In the genomic region with DNA sequence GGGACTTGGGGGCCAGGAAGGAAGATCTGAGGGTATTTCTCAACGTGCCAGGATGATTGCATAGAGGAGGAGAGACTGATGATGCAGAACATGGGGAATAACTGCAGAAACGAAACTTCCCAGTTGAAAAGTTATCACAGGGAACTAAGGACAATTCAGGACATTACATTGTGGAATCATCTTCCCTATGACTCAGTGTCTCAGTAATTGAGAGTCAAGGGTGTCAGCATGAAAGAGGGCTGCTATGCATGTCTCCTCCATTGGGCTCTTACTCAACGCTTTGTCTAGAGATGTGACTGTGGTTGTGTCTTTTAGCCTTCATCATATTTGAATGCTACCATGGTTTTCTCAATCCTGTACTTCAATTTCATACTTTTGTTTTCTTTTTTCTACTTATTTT, we compare ENCODE assay signal across 30 cellular contexts. TPM values are rescaled to one million over a fixed set of nuclear protein-coding genes. Genes with fewer than 3 reads are reported as not detected.
DNase-seq lines count a peak whose midpoint lies in the region; ATAC-seq, FAIRE-seq and TF ChIP-seq lines count a peak whose summit lies in the region.
"Had no signal": no experiment of that assay in that cellular context is flagged by ENCODE, and none has a peak within 500 bp of the region (broad histone marks: within the 10 kb centered on the region; RNA-seq: fewer than 3 reads in every experiment).

No MANE protein-coding gene starts in this region.

- FAIRE-seq in astrocyte (lab: Jason Lieb, UNC), result peak; percentile 45
- FAIRE-seq: colon, G401.6 had no signal

- no peak overlapping the region for H3K27ac ChIP-seq in astrocyte (ENCODE audit: low read depth, low read length)
- H3K27ac ChIP-seq: BLaER1 treated with 17β-estradiol and CSF1 and Interleukin-3, amounts not matched to agents 10 nM and 100 nM; esophagus squamous epithelium; left lung; skin epidermis had no signal

- no peaks in the 10 kb centered on the region for H3K9me3 Mint-ChIP-seq in astrocyte (ENCODE audit: unreplicated experiment)
- peaks cover 14% of the 10 kb centered on the region for H3K9me3 Mint-ChIP-seq in natural killer cell treated with Interleukin-12 subunit alpha and Interleukin-12 subunit beta and Interleukin-15 and Interleukin-18, amount 100 ng/mL, for 72 hours
- H3K9me3 Mint-ChIP-seq: activated CD8-positive, alpha-beta T cell treated with anti-CD3 and anti-CD28 coated beads for 36 hours; effector memory CD8-positive, alpha-beta T cell; neural crest cell had no signal

- no peaks in the 10 kb centered on the region for H3K4me1 ChIP-seq in astrocyte (ENCODE audit: insufficient read depth, low read length)
- H3K4me1 ChIP-seq: BLaER1 treated with 17β-estradiol and CSF1 and Interleukin-3, amounts not matched to agents 10 nM and 100 nM; esophagus squamous epithelium; left lung had no signal

- H3K4me3 Mint-ChIP-seq in astrocyte (ENCODE audit: unreplicated experiment), result no peak overlapping the region
- no peak overlapping the region for H3K4me3 Mint-ChIP-seq in natural killer cell treated with Interleukin-12 subunit alpha and Interleukin-12 subunit beta and Interleukin-15 and Interleukin-18, amount 100 ng/mL, for 72 hours
- H3K4me3 Mint-ChIP-seq: activated CD8-positive, alpha-beta T cell treated with anti-CD3 and anti-CD28 coated beads for 36 hours; effector memory CD8-positive, alpha-beta T cell; neural crest cell; stimulated activated effector memory CD8-positive, alpha-beta T cell treated with anti-CD3 and anti-CD28 coated beads, Interleukin-12 subunit alpha, Interleukin-12 subunit beta, amount 100 ng/mL, for 72 hours had no signal

- H3K79me2 ChIP-seq in astrocyte (ENCODE audit: insufficient read depth, low read length), result no peaks in the 10 kb centered on the region

- H3K36me3 ChIP-seq in astrocyte (ENCODE audit: insufficient read depth, low read length) (no peaks in the 10 kb centered on the region), MG63 (no peaks in the 10 kb centered on the region)
- H3K36me3 ChIP-seq: BLaER1 treated with 17β-estradiol and CSF1 and Interleukin-3, amounts not matched to agents 10 nM and 100 nM; esophagus squamous epithelium; left lung had no signal

- H3K4me2 ChIP-seq in astrocyte (ENCODE audit: low read length), result no peak overlapping the region
- H3K4me2 ChIP-seq: BLaER1 treated with 17β-estradiol and CSF1 and Interleukin-3, amounts not matched to agents 10 nM and 100 nM had no signal

- H3K9me3 ChIP-seq in astrocyte (ENCODE audit: insufficient read depth, low read depth, low read length), result no peaks in the 10 kb centered on the region
- no peaks in the 10 kb centered on the region; the same call in 1 of the 2 replicates for H3K9me3 ChIP-seq in MG63
- H3K9me3 ChIP-seq: esophagus squamous epithelium had no signal

- H3K36me3 Mint-ChIP-seq in astrocyte (ENCODE audit: low read depth, unreplicated experiment), result no peaks in the 10 kb centered on the region
- no peaks in the 10 kb centered on the region for H3K36me3 Mint-ChIP-seq in natural killer cell treated with Interleukin-12 subunit alpha and Interleukin-12 subunit beta and Interleukin-15 and Interleukin-18, amount 100 ng/mL, for 72 hours
- H3K36me3 Mint-ChIP-seq: stimulated activated effector memory CD8-positive, alpha-beta T cell treated with anti-CD3 and anti-CD28 coated beads, Interleukin-12 subunit alpha, Interleukin-12 subunit beta, amount 100 ng/mL, for 72 hours had no signal

- peak; percentile 26 for DNase-seq in A172 (ENCODE audit: low spot score)
- DNase-seq in GM04503 (ENCODE audit: low read depth), result peak; percentile 39
- DNase-seq in astrocyte (ENCODE audit: low read depth), result no peak
- DNase-seq in kidney tubule cell (ENCODE audit: low spot score), result peak; percentile 90
- DNase-seq in NCI-H2196 treated with DMSO at 0.1 percent for 48 hours (lab: John Stamatoyannopoulos, UW; ENCODE audit: unreplicated experiment), result no peak
- DNase-seq in NCI-H146 (lab: John Stamatoyannopoulos, UW), result no peak
- DNase-seq in natural killer cell treated with Interleukin-12 subunit alpha and Interleukin-12 subunit beta and Interleukin-15 and Interleukin-18, amount 100 ng/mL, for 72 hours (ENCODE audit: low spot score), result no peak
- no peak for DNase-seq in MG63
- DNase-seq: 8988T; activated CD8-positive, alpha-beta T cell treated with anti-CD3 and anti-CD28 coated beads for 36 hours; activated gamma-delta T cell treated with Interleukin-2 at 50 U/mL for 16 hours; activated T-cell treated with anti-CD3 and anti-CD28 coated beads for 4 hours; effector memory CD8-positive, alpha-beta T cell; esophagus squamous epithelium; head of caudate nucleus; KBM-7; MV-4-11; NCI-H1694 treated with DMSO at 0.1 percent for 48 hours; NCI-H2171 treated with DMSO at 0.1 percent for 48 hours; NCI-H748 treated with DMSO at 0.1 percent for 48 hours; SHP77; stimulated activated CD4-positive, alpha-beta T cell treated with anti-CD3 and anti-CD28 coated beads, Interleukin-1b, Interleukin-23, amount 100 ng/mL, for 48 hours had no signal

- no peak for ATAC-seq in natural killer cell treated with Interleukin-12 subunit alpha and Interleukin-12 subunit beta and Interleukin-15 and Interleukin-18, amount 100 ng/mL, for 72 hours
- ATAC-seq: activated CD4-positive, CD25-positive, alpha-beta regulatory T cell treated with anti-CD3 and anti-CD28 coated beads, Interleukin-2, amount 50 U/mL, for 24 hours; activated CD8-positive, alpha-beta T cell treated with anti-CD3 and anti-CD28 coated beads for 36 hours; effector memory CD8-positive, alpha-beta T cell; left lung; stimulated activated effector memory CD8-positive, alpha-beta T cell treated with anti-CD3 and anti-CD28 coated beads, Interleukin-12 subunit alpha, Interleukin-12 subunit beta, amount 100 ng/mL, for 72 hours had no signal

- H3K27ac Mint-ChIP-seq in astrocyte (ENCODE audit: unreplicated experiment), result no peak overlapping the region
- H3K27ac Mint-ChIP-seq in natural killer cell treated with Interleukin-12 subunit alpha and Interleukin-12 subunit beta and Interleukin-15 and Interleukin-18, amount 100 ng/mL, for 72 hours, result no peak overlapping the region
- H3K27ac Mint-ChIP-seq: activated CD8-positive, alpha-beta T cell treated with anti-CD3 and anti-CD28 coated beads for 36 hours; effector memory CD8-positive, alpha-beta T cell; stimulated activated effector memory CD8-positive, alpha-beta T cell treated with anti-CD3 and anti-CD28 coated beads, Interleukin-12 subunit alpha, Interleukin-12 subunit beta, amount 100 ng/mL, for 72 hours had no signal

- no peak overlapping the region for H3K4me3 ChIP-seq in astrocyte (ENCODE audit: insufficient read depth, low read depth, low read length)
- H3K4me3 ChIP-seq in MG63, result no peak overlapping the region
- H3K4me3 ChIP-seq: BLaER1 treated with 17β-estradiol and CSF1 and Interleukin-3, amounts not matched to agents 10 nM and 100 nM; esophagus squamous epithelium; left lung; skin epidermis had no signal

- no peak overlapping the region for H3K9ac ChIP-seq in astrocyte (ENCODE audit: low read length)
- H3K9ac ChIP-seq: BLaER1 treated with 17β-estradiol and CSF1 and Interleukin-3, amounts not matched to agents 10 nM and 100 nM had no signal

- H2AFZ ChIP-seq in astrocyte (ENCODE audit: low read depth, low read length), result no peak overlapping the region

- H3K4me1 Mint-ChIP-seq in astrocyte (ENCODE audit: low read depth, unreplicated experiment), result peaks cover 9% of the 10 kb centered on the region
- no peaks in the 10 kb centered on the region for H3K4me1 Mint-ChIP-seq in natural killer cell treated with Interleukin-12 subunit alpha and Interleukin-12 subunit beta and Interleukin-15 and Interleukin-18, amount 100 ng/mL, for 72 hours (ENCODE audit: low read depth in 2 of 2)
- H3K4me1 Mint-ChIP-seq: stimulated activated effector memory CD8-positive, alpha-beta T cell treated with anti-CD3 and anti-CD28 coated beads, Interleukin-12 subunit alpha, Interleukin-12 subunit beta, amount 100 ng/mL, for 72 hours had no signal

- no peak for TF ChIP-seq CTCF in astrocyte (IDR thresholded peaks at IDR 0.05; ENCODE audit: insufficient read depth, low read depth, low read length)

- no peaks in the 10 kb centered on the region for H3K27me3 Mint-ChIP-seq in astrocyte (ENCODE audit: low read depth, unreplicated experiment)
- H3K27me3 Mint-ChIP-seq in natural killer cell treated with Interleukin-12 subunit alpha and Interleukin-12 subunit beta and Interleukin-15 and Interleukin-18, amount 100 ng/mL, for 72 hours, result no peaks in the 10 kb centered on the region
- H3K27me3 Mint-ChIP-seq: activated CD8-positive, alpha-beta T cell treated with anti-CD3 and anti-CD28 coated beads for 36 hours; effector memory CD8-positive, alpha-beta T cell had no signal

- H4K20me1 ChIP-seq in astrocyte (ENCODE audit: insufficient read depth, low read length), result no peaks in the 10 kb centered on the region
- H4K20me1 ChIP-seq: BLaER1 treated with 17β-estradiol and CSF1 and Interleukin-3, amounts not matched to agents 10 nM and 100 nM had no signal

- H3K27me3 ChIP-seq in astrocyte (ENCODE audit: insufficient read depth, low read length) (no peaks in the 10 kb centered on the region), MG63 (no peaks in the 10 kb centered on the region)
- H3K27me3 ChIP-seq: BLaER1 treated with 17β-estradiol and CSF1 and Interleukin-3, amounts not matched to agents 10 nM and 100 nM; esophagus squamous epithelium; left lung had no signal

RNA-seq across cellular contexts. Expression of a gene that starts 48.9 kb away (rescaled TPM):
- total RNA-seq in A172 (2014; rRNA removed; shearing (Covaris generic)), result 11.0 and 12.0 TPM in 2 replicates
- 0.36 and 0.41 TPM in 2 replicates for total RNA-seq in astrocyte
- not detected for total RNA-seq in natural killer cell treated with Interleukin-12 subunit alpha and Interleukin-12 subunit beta and Interleukin-15 and Interleukin-18, amount 100 ng/mL, for 72 hours
- total RNA-seq in MG63 (2014; rRNA removed; shearing (Covaris generic); ENCODE audit: low replicate concordance), result 11.1 and 22.3 TPM in 2 replicates
- total RNA-seq: activated CD8-positive, alpha-beta T cell treated with anti-CD3 and anti-CD28 coated beads for 36 hours had no signal

Comparison
In these comparisons a context has a peak if more than half of its experiments do, and no peak if none do; other contexts are left out.
1. DNase-seq: peak in A172 (single experiment), GM04503 (single experiment) and kidney tubule cell (single experiment); none in astrocyte (single experiment), NCI-H2196 treated with DMSO at 0.1 percent for 48 hours (single experiment), NCI-H146 (single experiment), natural killer cell treated with Interleukin-12 subunit alpha and Interleukin-12 subunit beta and Interleukin-15 and Interleukin-18, amount 100 ng/mL, for 72 hours (single experiment) and MG63 (single experiment).